ENCODE assay signal across 25 cellular contexts in the genomic region with DNA sequence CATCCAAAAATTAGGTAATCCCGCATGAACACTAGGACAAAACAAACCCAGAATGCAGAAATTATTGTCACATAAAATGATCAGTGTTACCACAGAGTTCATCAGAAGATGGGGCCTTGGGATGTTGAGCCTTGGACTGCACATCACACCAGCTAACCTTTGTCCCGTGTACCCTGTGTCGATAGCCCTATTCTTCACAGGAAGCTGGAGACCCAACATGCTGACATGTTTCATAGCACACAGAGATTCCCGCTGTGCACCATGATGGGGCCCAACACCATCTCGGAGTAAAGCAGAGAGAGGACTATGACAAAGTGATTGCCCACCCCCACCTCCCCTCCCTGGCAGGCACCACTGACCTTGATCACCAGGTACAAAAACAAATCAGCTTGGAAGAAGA.
"Had no signal": no experiment of that assay in that cellular context is flagged by ENCODE, and none has a peak within 500 bp of the region (broad histone marks: within the 10 kb centered on the region; RNA-seq: fewer than 3 reads in every experiment).

No MANE protein-coding gene starts in this region.

- H2AFZ ChIP-seq: neural progenitor cell had no signal

- H3K27ac Mint-ChIP-seq: immature natural killer cell; naive thymus-derived CD8-positive, alpha-beta T cell; nephron; neural progenitor cell; progenitor cell of endocrine pancreas; stimulated activated effector memory CD8-positive, alpha-beta T cell treated with anti-CD3 and anti-CD28 coated beads, Interleukin-12 subunit alpha, Interleukin-12 subunit beta, amount 100 ng/mL, for 72 hours; stimulated activated naive CD8-positive, alpha-beta T cell treated with anti-CD3 and anti-CD28 coated beads, Interleukin-15, Interleukin-2, amounts not matched to agents 100 ng/mL and 50 ng/mL, for 24 hours; type B pancreatic cell had no signal

- H3K9ac ChIP-seq: neural progenitor cell had no signal

- H3K4me2 ChIP-seq: neural progenitor cell had no signal

- H3K4me3 Mint-ChIP-seq: immature natural killer cell; neural progenitor cell; stimulated activated effector memory CD8-positive, alpha-beta T cell treated with anti-CD3 and anti-CD28 coated beads, Interleukin-12 subunit alpha, Interleukin-12 subunit beta, amount 100 ng/mL, for 72 hours; stimulated activated naive CD8-positive, alpha-beta T cell treated with anti-CD3 and anti-CD28 coated beads, Interleukin-15, Interleukin-2, amounts not matched to agents 100 ng/mL and 50 ng/mL, for 24 hours; type B pancreatic cell had no signal

- DNase-seq: immature natural killer cell; kidney; left colon; left lung; lower lobe of right lung; mesenchymal stem cell; naive thymus-derived CD8-positive, alpha-beta T cell; occipital lobe; ovary; small intestine; spleen; stimulated activated CD4-positive, alpha-beta T cell treated with anti-CD3 and anti-CD28 coated beads, Interleukin-4, amount 100 ng/mL, for 24 hours; stimulated activated naive CD4-positive, alpha-beta T cell; substantia nigra; uterus had no signal

- H3K9me3 ChIP-seq: neutrophil, ovary had no signal

- ATAC-seq: left colon; left lung; lower lobe of right lung; naive thymus-derived CD8-positive, alpha-beta T cell; sciatic nerve; stimulated activated effector memory CD8-positive, alpha-beta T cell treated with anti-CD3 and anti-CD28 coated beads, Interleukin-12 subunit alpha, Interleukin-12 subunit beta, amount 100 ng/mL, for 72 hours had no signal

- H3K36me3 Mint-ChIP-seq: immature natural killer cell; neural progenitor cell; stimulated activated effector memory CD8-positive, alpha-beta T cell treated with anti-CD3 and anti-CD28 coated beads, Interleukin-12 subunit alpha, Interleukin-12 subunit beta, amount 100 ng/mL, for 72 hours; type B pancreatic cell had no signal

- H3K4me1 Mint-ChIP-seq: nephron had no signal

- H3K36me3 ChIP-seq: left lung, lower lobe of right lung, neural progenitor cell, neutrophil, ovary, right atrium auricular region, spleen, tibial nerve, uterus had no signal

- H3K4me3 ChIP-seq: left lung, lower lobe of right lung, neural progenitor cell, ovary, right atrium auricular region, spleen, tibial nerve, uterus had no signal

- H3K27me3 ChIP-seq: ovary, uterus had no signal

- H3K27ac ChIP-seq: neural progenitor cell, neutrophil, ovary, right atrium auricular region, spleen, tibial nerve, uterus had no signal

- H3K9me3 Mint-ChIP-seq: type B pancreatic cell had no signal
